Comparison of ENCODE assay signal across 8 cellular contexts in genomic region chr15:64681424-64682024, GRCh38.
DNase-seq lines count a peak whose midpoint lies in the region; ATAC-seq and TF ChIP-seq lines count a peak whose summit lies in the region.

No MANE protein-coding gene starts in this region.

- H3K4me3 ChIP-seq in OCI-LY7 (ENCODE audit: low read depth, low read length, poor library complexity, severe bottlenecking) (no peak overlapping the region), colonic mucosa (no peak overlapping the region), liver (ENCODE audit: low read depth in 1 of 3, low read length in 3 of 3) (no peak overlapping the region)

- POLR2A ChIA-PET in OCI-LY7 (lab: Charles Lee) = interaction anchor here (0.7 kb wide), 1 partner anchor 293 kb away, joined by 3 read pairs; no protein-coding TSS in a partner anchor

- H3K79me2 ChIP-seq in OCI-LY7 (ENCODE audit: insufficient read depth, low read depth, low read length) = no peaks in the 10 kb centered on the region

- CTCF ChIA-PET in OCI-LY7 (lab: Charles Lee; ENCODE audit: unreplicated experiment) = no interaction called here

- TF ChIP-seq CTCF in OCI-LY7 (conservative IDR thresholded peaks at IDR 0.05; ENCODE audit: low read length) = peak; percentile 72
- TF ChIP-seq CTCF in colonic mucosa (IDR thresholded peaks at IDR 0.05) = peak; percentile 64
- peak; percentile 91 for TF ChIP-seq CTCF in liver (IDR thresholded peaks at IDR 0.05; ENCODE audit: low read depth, low read length, missing input control)

- TF ChIP-seq RAD21 in liver (IDR thresholded peaks at IDR 0.05) = peak; percentile 96 to 98

- 57% methylated on average over 9 of the region's 9 CpGs for WGBS in liver

- ATAC-seq in GM19452 (IDR thresholded peaks at IDR 0.05; ENCODE audit: unreplicated experiment) (no peak), HG03521 (IDR thresholded peaks at IDR 0.05; ENCODE audit: unreplicated experiment) (no peak), GM18858 (IDR thresholded peaks at IDR 0.05; ENCODE audit: unreplicated experiment) (no peak)

- intact Hi-C loops in OCI-LY7 (cut with micrococcal nuclease; ENCODE audit: unreplicated experiment) = loop anchor here (2.0 kb wide), 1 partner anchor 255 kb away; no protein-coding TSS in a partner anchor
- intact Hi-C loops in colonic mucosa (cut with DNase I) = loop anchor here (10.0 kb wide), 1 partner anchor 257 kb away; no protein-coding TSS in a partner anchor

- no peaks in the 10 kb centered on the region for H4K20me1 ChIP-seq in OCI-LY7 (ENCODE audit: insufficient read depth, low read length)

- H3K4me2 ChIP-seq in OCI-LY7 (ENCODE audit: low read length) = no peak overlapping the region

- DNase-seq in DMS153 (lab: John Stamatoyannopoulos, UW) = peak; percentile 62
- DNase-seq in HS-27A (ENCODE audit: low read depth) = peak; percentile 34
- peak; percentile 44 for DNase-seq in OCI-LY7 (ENCODE audit: low spot score)
- peak; percentile 44 for DNase-seq in colonic mucosa

- H3K9me3 ChIP-seq in OCI-LY7 (ENCODE audit: low read length) (no peaks in the 10 kb centered on the region), colonic mucosa (no peaks in the 10 kb centered on the region), liver (ENCODE audit: control insufficient read depth in 4 of 4, low read length in 3 of 4) (no peaks in the 10 kb centered on the region)

- BruUV-seq in OCI-LY7 (replicated peaks; lab: Mats Ljungman, UMichigan) = no TSS peak

- H3K9ac ChIP-seq in colonic mucosa (ENCODE audit: low read depth in 2 of 2, low read length in 2 of 2) = no peak overlapping the region
- no peak overlapping the region for H3K9ac ChIP-seq in liver (ENCODE audit: low read depth in 1 of 2, low read length in 2 of 2)

- no peaks in the 10 kb centered on the region for H3K4me1 ChIP-seq in OCI-LY7 (ENCODE audit: insufficient read depth, low read length, poor library complexity, severe bottlenecking)
- no peaks in the 10 kb centered on the region for H3K4me1 ChIP-seq in colonic mucosa
- no peaks in the 10 kb centered on the region for H3K4me1 ChIP-seq in liver (ENCODE audit: control insufficient read depth in 4 of 4, insufficient read depth in 4 of 4, low read length in 3 of 4)

- peaks cover 54% of the 10 kb centered on the region for H3K36me3 ChIP-seq in OCI-LY7 (ENCODE audit: insufficient read depth, low read length)
- H3K36me3 ChIP-seq in colonic mucosa = peaks cover 26% of the 10 kb centered on the region
- H3K36me3 ChIP-seq in liver (ENCODE audit: control insufficient read depth in 4 of 4, insufficient read depth in 3 of 4, low read depth in 1 of 4, low read length in 3 of 4) = peaks cover 4 to 53% (median 51%) of the 10 kb centered on the region in 4 donors

- no peaks in the 10 kb centered on the region for H3K27me3 ChIP-seq in colonic mucosa
- H3K27me3 ChIP-seq in liver (ENCODE audit: control insufficient read depth in 4 of 4, insufficient read depth in 4 of 4, low read length in 3 of 4) = no peaks in the 10 kb centered on the region

- H2AFZ ChIP-seq in OCI-LY7 (ENCODE audit: low read length) = no peak overlapping the region

- no peaks in the 10 kb centered on the region for H3K9me2 ChIP-seq in OCI-LY7 (ENCODE audit: insufficient read depth, low read length)

- H3K27ac ChIP-seq in OCI-LY7 (ENCODE audit: low read depth, low read length, poor library complexity, severe bottlenecking) (no peak overlapping the region), colonic mucosa (no peak overlapping the region), liver (ENCODE audit: low read depth in 1 of 2, low read length in 2 of 2) (no peak overlapping the region)

TF ChIP-seq in liver, 16 proteins besides CTCF, POLR2A, EP300 and RAD21:
- TF ChIP-seq SP1 (IDR thresholded peaks at IDR 0.05) (peak; percentile 8), MAX (IDR thresholded peaks at IDR 0.05) (peak; percentile 65), HNF4A (conservative IDR thresholded peaks at IDR 0.05) (peak in 1 of 2 donors; percentile 52), TAF1 (conservative IDR thresholded peaks at IDR 0.05) (no peak), RXRA (IDR thresholded peaks at IDR 0.05) (peak in 1 of 2 donors; percentile 28)
